Comparison of ENCODE assay signal across 1 cellular context in the genomic region with DNA sequence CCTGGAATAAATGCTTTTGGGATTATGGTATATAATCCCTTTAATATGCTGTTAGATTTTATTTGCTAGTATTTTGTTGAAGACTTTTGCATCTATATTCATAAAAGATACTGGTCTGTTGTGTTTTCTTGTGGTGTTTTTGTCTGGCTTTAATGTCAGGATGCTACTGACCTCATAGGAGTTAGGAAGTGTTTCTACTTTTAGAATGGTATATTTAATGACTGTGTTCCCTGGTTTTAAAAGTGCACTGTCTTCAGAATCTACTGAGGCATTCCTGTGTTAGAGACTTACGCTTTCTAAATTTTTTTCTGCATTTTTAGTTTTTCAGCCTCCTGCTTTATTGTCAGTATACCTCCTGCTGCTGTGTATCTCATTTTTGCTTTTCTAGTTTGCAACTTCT.
TF ChIP-seq lines count a peak whose summit lies in the region.

No MANE protein-coding gene starts in this region.

TF ChIP-seq in HEK293T, 16 proteins besides CTCF, POLR2A, EP300 and RAD21:
- TF ChIP-seq FOXK2 (IDR thresholded peaks at IDR 0.05) (no peak), PKNOX1 (IDR thresholded peaks at IDR 0.05) (no peak), LEF1 (IDR thresholded peaks at IDR 0.05; ENCODE audit: borderline replicate concordance) (no peak), ZNF384 (IDR thresholded peaks at IDR 0.05) (no peak), L3MBTL2 (conservative IDR thresholded peaks at IDR 0.05) (no peak), CTBP1 (IDR thresholded peaks at IDR 0.05; ENCODE audit: borderline replicate concordance) (no peak), SP1 (IDR thresholded peaks at IDR 0.05) (no peak), TARDBP (IDR thresholded peaks at IDR 0.05) (no peak), ELF4 (IDR thresholded peaks at IDR 0.05) (no peak), HDGF (IDR thresholded peaks at IDR 0.05; ENCODE audit: borderline replicate concordance) (no peak), FOXA1 (IDR thresholded peaks at IDR 0.05) (no peak), ARNT (IDR thresholded peaks at IDR 0.05) (no peak), NFRKB (IDR thresholded peaks at IDR 0.05) (no peak)
